ENCODE assay signal across 8 cellular contexts in the genomic region with DNA sequence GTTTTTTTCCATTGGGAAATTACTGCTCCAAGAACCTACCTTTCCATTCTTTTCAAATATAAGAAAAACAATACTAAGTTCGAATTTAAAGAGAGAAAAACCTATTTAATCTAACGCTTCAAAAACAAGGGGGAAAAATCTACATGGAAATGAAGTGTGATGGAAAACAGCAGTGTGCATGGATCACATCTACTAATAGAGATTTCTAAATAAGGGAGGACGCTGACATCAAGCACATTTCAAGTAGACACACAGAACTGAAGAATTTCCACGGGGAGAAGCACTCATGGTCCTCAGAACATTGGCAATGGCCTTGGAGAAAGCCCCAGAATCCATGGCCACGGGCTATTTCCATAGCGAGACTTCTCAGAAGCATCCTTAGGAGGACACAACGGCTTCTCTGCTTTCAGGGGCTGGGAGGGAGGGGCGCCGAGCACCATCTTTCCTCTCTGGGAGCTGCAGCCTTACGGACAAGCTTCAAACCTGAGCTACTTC. TPM values are rescaled to one million over a fixed set of nuclear protein-coding genes. Genes with fewer than 3 reads are reported as not detected.
DNase-seq lines count a peak whose midpoint lies in the region; ATAC-seq and TF ChIP-seq lines count a peak whose summit lies in the region.

No MANE protein-coding gene starts in this region.

- peaks cover 4% of the 10 kb centered on the region; the same call in 1 of the 2 replicates for H3K4me1 ChIP-seq in ES-I3 (ENCODE audit: insufficient read depth, low read length)
- H3K4me1 ChIP-seq in endocrine pancreas (ENCODE audit: control insufficient read depth, insufficient read depth, low read length) = peaks cover 21% of the 10 kb centered on the region
- H3K4me1 ChIP-seq in osteoblast (ENCODE audit: insufficient read depth, low read length) = peaks cover 7% of the 10 kb centered on the region

- no peak for ATAC-seq in HG02885 (IDR thresholded peaks at IDR 0.05; ENCODE audit: poor library complexity, unreplicated experiment)

- H3K36me3 ChIP-seq in ES-I3 (ENCODE audit: insufficient read depth, low read length) (no peaks in the 10 kb centered on the region), endocrine pancreas (ENCODE audit: control insufficient read depth, insufficient read depth, low read length) (no peaks in the 10 kb centered on the region), osteoblast (ENCODE audit: insufficient read depth, low read length) (no peaks in the 10 kb centered on the region)

- TF ChIP-seq CTCF in osteoblast (IDR thresholded peaks at IDR 0.05; ENCODE audit: extremely low read depth, low read depth, low read length) = no peak

- peak; percentile 3 for DNase-seq in NCI-H187 treated with DMSO at 0.1 percent for 48 hours (lab: John Stamatoyannopoulos, UW)
- peak; percentile 71 for DNase-seq in osteoblast (ENCODE audit: insufficient read length, low spot score, missing footprints)
- no peak for DNase-seq in NCI-H2171 (lab: John Stamatoyannopoulos, UW)
- DNase-seq in stimulated activated CD4-positive, alpha-beta T cell treated with anti-CD3 and anti-CD28 coated beads, Interleukin-12 subunit alpha, Interleukin-12 subunit beta, amount 100 ng/mL, for 4 hours = no peak
- no peak for DNase-seq in HPDE6-E6E7 (ENCODE audit: extremely low spot score)

- H3K27ac ChIP-seq in osteoblast (ENCODE audit: low read depth, low read length) = peak overlapping the region; percentile 90

- H3K9me3 ChIP-seq in ES-I3 (ENCODE audit: control insufficient read depth, insufficient read depth, low read length) (peaks cover 8% of the 10 kb centered on the region), endocrine pancreas (ENCODE audit: control insufficient read depth, low read length) (no peaks in the 10 kb centered on the region), osteoblast (ENCODE audit: low read depth, low read length) (no peaks in the 10 kb centered on the region)

- peak overlapping the region; percentile 92 for H2AFZ ChIP-seq in osteoblast (ENCODE audit: low read length)

- H3K4me3 ChIP-seq in endocrine pancreas (ENCODE audit: control insufficient read depth, insufficient read depth, low read length) (peak overlapping the region; percentile 94), osteoblast (ENCODE audit: insufficient read depth, low read length) (peak overlapping the region; percentile 92)

- H3K9ac ChIP-seq in ES-I3 (ENCODE audit: low read depth, low read length) = peak overlapping the region; percentile 84
- peak overlapping the region; percentile 96 for H3K9ac ChIP-seq in endocrine pancreas (ENCODE audit: control insufficient read depth, insufficient read depth, low read length)

- no peaks in the 10 kb centered on the region for H4K20me1 ChIP-seq in osteoblast (ENCODE audit: insufficient read depth, low read length)

- H3K27me3 ChIP-seq in endocrine pancreas (ENCODE audit: control insufficient read depth, insufficient read depth, low read length) (no peaks in the 10 kb centered on the region), osteoblast (ENCODE audit: insufficient read depth, low read length) (no peaks in the 10 kb centered on the region)

- H3K79me2 ChIP-seq in osteoblast (ENCODE audit: insufficient read depth, low read length) = peaks cover 61% of the 10 kb centered on the region

- H3K4me2 ChIP-seq in osteoblast (ENCODE audit: insufficient read depth, low read length) = peak overlapping the region; percentile 87

RNA-seq across cellular contexts. Expression of gene TASOR, which starts 1.1 kb away (rescaled TPM):
- 65.4 and 65.5 TPM in 2 replicates for total RNA-seq in osteoblast

Comparison
In these comparisons a context has a peak if more than half of its experiments do, and no peak if none do; other contexts are left out.
1. DNase-seq: peak in NCI-H187 treated with DMSO at 0.1 percent for 48 hours (single experiment) and osteoblast (single experiment); none in NCI-H2171 (single experiment), stimulated activated CD4-positive, alpha-beta T cell treated with anti-CD3 and anti-CD28 coated beads, Interleukin-12 subunit alpha, Interleukin-12 subunit beta, amount 100 ng/mL, for 4 hours (single experiment) and HPDE6-E6E7 (single experiment).